8 cellular contexts compared by ENCODE assay signal in genomic region chr7:24290004-24290641, GRCh38. TPM values are rescaled to one million over a fixed set of nuclear protein-coding genes. Genes with fewer than 3 reads are reported as not detected.
A peak's percentile ranks its signal among the peaks of the same experiment; 100 is the strongest.
DNase-seq lines count a peak whose midpoint lies in the region; ATAC-seq, FAIRE-seq and TF ChIP-seq lines count a peak whose summit lies in the region.

No MANE protein-coding gene starts in this region.

- intact Hi-C loops in left cardiac atrium (cut with DNase I) = no loop called here

- H3K4me1 ChIP-seq in DND-41 (ENCODE audit: insufficient read depth, low read length) = no peaks in the 10 kb centered on the region

- H4K20me1 ChIP-seq in DND-41 (ENCODE audit: insufficient read depth, low read length) = no peaks in the 10 kb centered on the region

- no peak overlapping the region for H3K4me3 ChIP-seq in DND-41 (ENCODE audit: low read depth in 1 of 2, low read length in 2 of 2)

- H3K9me3 ChIP-seq in DND-41 (ENCODE audit: insufficient read depth, low read length, severe bottlenecking) = no peaks in the 10 kb centered on the region

- peaks cover 10% of the 10 kb centered on the region for H3K27me3 ChIP-seq in DND-41 (ENCODE audit: insufficient read depth, low read length, poor library complexity)

- peak; percentile 96 for ATAC-seq in DND-41 (ENCODE audit: insufficient read depth, low read depth)
- peak; percentile 96 for ATAC-seq in GM19397 (IDR thresholded peaks at IDR 0.05; ENCODE audit: unreplicated experiment)
- ATAC-seq in HG03280 (IDR thresholded peaks at IDR 0.05; ENCODE audit: unreplicated experiment) = peak; percentile 98
- peak; percentile 31 to 50 for ATAC-seq in left cardiac atrium

- no peak overlapping the region for H3K9ac ChIP-seq in DND-41 (ENCODE audit: low read depth, low read length)

- DNase-seq in DND-41 (peak; percentile 45), NCI-H526 treated with DMSO at 0.1 percent for 48 hours (lab: John Stamatoyannopoulos, UW) (peak; percentile 41), activated T-cell treated with anti-CD3 and anti-CD28 coated beads for 24 hours (ENCODE audit: low read depth) (peak; percentile 42), left cardiac atrium (no peak), D721Med (ENCODE audit: insufficient read length, low spot score) (no peak)
- DNase-seq in stimulated activated CD4-positive, alpha-beta T cell treated with anti-CD3 and anti-CD28 coated beads, Interleukin-12 subunit alpha, Interleukin-12 subunit beta, amount 100 ng/mL, for 48 hours (ENCODE audit: low read depth in 2 of 3, low spot score in 1 of 3) = peak; percentile 47 to 56 (median 54)

- TF ChIP-seq CTCF in DND-41 (IDR thresholded peaks at IDR 0.05; ENCODE audit: borderline replicate concordance, extremely low read depth, low read length, poor library complexity, severe bottlenecking) (peak; percentile 63), D721Med (IDR thresholded peaks at IDR 0.05; ENCODE audit: insufficient read depth, missing control alignments) (no peak)

- no peak for FAIRE-seq in D721Med (lab: Jason Lieb, UNC)

- H3K27ac ChIP-seq in DND-41 (ENCODE audit: low read length) = no peak overlapping the region

- H2AFZ ChIP-seq in DND-41 (ENCODE audit: low read depth, low read length) = no peak overlapping the region

- H3K79me2 ChIP-seq in DND-41 (ENCODE audit: insufficient read depth, low read length) = no peaks in the 10 kb centered on the region

- H3K36me3 ChIP-seq in DND-41 (ENCODE audit: insufficient read depth, low read length) = no peaks in the 10 kb centered on the region

- no peak overlapping the region for H3K4me2 ChIP-seq in DND-41 (ENCODE audit: insufficient read depth, low read length)

RNA-seq across cellular contexts. Expression of gene NPY, which starts 6.1 kb away (rescaled TPM):
- not detected for total RNA-seq in left cardiac atrium

Comparison
In these comparisons a context has a peak if more than half of its experiments do, and no peak if none do; other contexts are left out.
1. ATAC-seq: peak in every context shown above with its lines; median percentile 98 in HG03280; 96 in DND-41; 96 in GM19397; 40 in left cardiac atrium.
2. DNase-seq: peak in DND-41 (single experiment), NCI-H526 treated with DMSO at 0.1 percent for 48 hours (single experiment), activated T-cell treated with anti-CD3 and anti-CD28 coated beads for 24 hours (single experiment) and stimulated activated CD4-positive, alpha-beta T cell treated with anti-CD3 and anti-CD28 coated beads, Interleukin-12 subunit alpha, Interleukin-12 subunit beta, amount 100 ng/mL, for 48 hours (3 of 3); none in left cardiac atrium (single experiment) and D721Med (single experiment).